Comparison of ENCODE assay signal across 1 cellular context in genomic region chr14:45526715-45527549, GRCh38.
TF ChIP-seq lines count a peak whose summit lies in the region.

No MANE protein-coding gene starts in this region.

TF ChIP-seq in GM23338, 12 proteins besides CTCF, POLR2A, EP300 and RAD21 (continued from another document):
- no peak for TF ChIP-seq REST (IDR thresholded peaks at IDR 0.05; ENCODE audit: unreplicated experiment)
